15 cellular contexts compared by ENCODE assay signal in genomic region chr6:12118604-12119003, GRCh38.
DNase-seq lines count a peak whose midpoint lies in the region; ATAC-seq and TF ChIP-seq lines count a peak whose summit lies in the region.
"Had no signal": no experiment of that assay in that cellular context is flagged by ENCODE, and none has a peak within 500 bp of the region (broad histone marks: within the 10 kb centered on the region; RNA-seq: fewer than 3 reads in every experiment).

No MANE protein-coding gene starts in this region.

- peaks cover 32 to 56% of the 10 kb centered on the region in 2 donors for H3K36me3 Mint-ChIP-seq in activated T-cell treated with anti-CD3 and anti-CD28 coated beads, Interleukin-2, amount 50 U/mL, for 72 hours (ENCODE audit: insufficient read depth in 2 of 2)
- peaks cover 48 to 67% of the 10 kb centered on the region in 2 donors for H3K36me3 Mint-ChIP-seq in activated naive CD4-positive, alpha-beta T cell treated with anti-CD3 and anti-CD28 coated beads, Interleukin-2, amount 50 U/mL, for 72 hours
- peaks cover 90% of the 10 kb centered on the region for H3K36me3 Mint-ChIP-seq in nephron progenitor cell (ENCODE audit: low read depth)

- peak overlapping the region; percentile 26 for H3K27ac Mint-ChIP-seq in activated T-cell treated with anti-CD3 and anti-CD28 coated beads, Interleukin-2, amount 50 U/mL, for 72 hours
- H3K27ac Mint-ChIP-seq in activated naive CD4-positive, alpha-beta T cell treated with anti-CD3 and anti-CD28 coated beads, Interleukin-2, amount 50 U/mL, for 72 hours, result peak overlapping the region; percentile 66 to 71
- peak overlapping the region; percentile 79 for H3K27ac Mint-ChIP-seq in nephron progenitor cell
- H3K27ac Mint-ChIP-seq: HFFc6 had no signal

- H3K9me3 Mint-ChIP-seq in activated T-cell treated with anti-CD3 and anti-CD28 coated beads, Interleukin-2, amount 50 U/mL, for 72 hours, result peaks cover 4 to 6% of the 10 kb centered on the region in 2 donors
- peaks cover 15 to 21% of the 10 kb centered on the region in 2 donors for H3K9me3 Mint-ChIP-seq in activated naive CD4-positive, alpha-beta T cell treated with anti-CD3 and anti-CD28 coated beads, Interleukin-2, amount 50 U/mL, for 72 hours
- peaks cover 42% of the 10 kb centered on the region for H3K9me3 Mint-ChIP-seq in nephron progenitor cell

- peak overlapping the region; percentile 47 to 58 for H3K4me3 Mint-ChIP-seq in activated T-cell treated with anti-CD3 and anti-CD28 coated beads, Interleukin-2, amount 50 U/mL, for 72 hours
- no peak overlapping the region for H3K4me3 Mint-ChIP-seq in nephron progenitor cell
- H3K4me3 Mint-ChIP-seq: HFFc6 had no signal

- no peak for DNase-seq in activated T-cell treated with anti-CD3 and anti-CD28 coated beads, Interleukin-2, amount 50 U/mL, for 72 hours
- no peak for DNase-seq in activated T-cell treated with anti-CD3 and anti-CD28 coated beads for 4 hours
- no peak for DNase-seq in activated naive CD4-positive, alpha-beta T cell treated with anti-CD3 and anti-CD28 coated beads, Interleukin-2, amount 50 U/mL, for 72 hours (ENCODE audit: low spot score in 2 of 2)
- no peak for DNase-seq in nephron progenitor cell
- no peak for DNase-seq in effector CD4-positive, alpha-beta T cell
- no peak for DNase-seq in NOMO-1 treated with DMSO at 0.1 percent for 48 hours (lab: John Stamatoyannopoulos, UW; ENCODE audit: unreplicated experiment)
- DNase-seq in cerebellum (ENCODE audit: low spot score), result no peak
- DNase-seq: COR-L47, foreskin fibroblast, HFFc6, left cardiac atrium, NCI-H1930, SHP77, uterus had no signal

- ATAC-seq in activated T-cell treated with anti-CD3 and anti-CD28 coated beads, Interleukin-2, amount 50 U/mL, for 72 hours (replicated peaks in 1 of 2), result no peak
- peak; percentile 4 for ATAC-seq in GM21515 (IDR thresholded peaks at IDR 0.05; ENCODE audit: unreplicated experiment)
- no peak for ATAC-seq in activated naive CD4-positive, alpha-beta T cell treated with anti-CD3 and anti-CD28 coated beads, Interleukin-2, amount 50 U/mL, for 72 hours
- ATAC-seq: left cardiac atrium had no signal

- peaks cover 57% of the 10 kb centered on the region for H3K4me1 Mint-ChIP-seq in activated T-cell treated with anti-CD3 and anti-CD28 coated beads, Interleukin-2, amount 50 U/mL, for 72 hours (ENCODE audit: low read depth)
- H3K4me1 Mint-ChIP-seq in nephron progenitor cell, result peaks cover 15% of the 10 kb centered on the region

- TF ChIP-seq CTCF in nephron progenitor cell (IDR thresholded peaks at IDR 0.05), result no peak

- H3K27me3 Mint-ChIP-seq in activated T-cell treated with anti-CD3 and anti-CD28 coated beads, Interleukin-2, amount 50 U/mL, for 72 hours (ENCODE audit: low read depth), result no peaks in the 10 kb centered on the region
- peaks cover 7% of the 10 kb centered on the region for H3K27me3 Mint-ChIP-seq in nephron progenitor cell (ENCODE audit: low read depth, poor library complexity)

Comparison
In these comparisons a context has a peak if more than half of its experiments do, and no peak if none do; other contexts are left out.
1. H3K27ac Mint-ChIP-seq: peak in every context shown above with its lines; median percentile 79 in nephron progenitor cell; 68 in activated naive CD4-positive, alpha-beta T cell treated with anti-CD3 and anti-CD28 coated beads, Interleukin-2, amount 50 U/mL, for 72 hours; 26 in activated T-cell treated with anti-CD3 and anti-CD28 coated beads, Interleukin-2, amount 50 U/mL, for 72 hours.